Comparison of ENCODE assay signal across 19 cellular contexts in the genomic region with DNA sequence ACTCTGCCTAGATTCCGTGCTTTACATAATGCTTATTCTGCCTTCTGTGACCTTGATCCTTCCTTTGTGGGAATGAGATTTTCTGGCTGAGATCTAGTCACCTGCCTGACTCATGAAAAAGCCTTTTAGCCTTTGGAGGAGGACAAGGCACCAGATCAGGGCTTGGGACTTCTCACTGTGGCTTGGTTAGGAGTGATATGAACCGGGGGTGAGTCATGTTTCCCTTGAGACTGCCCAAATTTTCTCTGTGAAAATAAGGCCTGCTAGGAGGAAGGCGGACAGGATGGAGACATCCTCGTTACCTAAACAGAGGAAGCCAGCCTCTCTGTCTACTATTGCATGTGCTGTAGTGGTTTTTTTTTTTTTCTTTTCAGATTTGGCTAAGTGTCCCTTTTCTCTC. TPM values are rescaled to one million over a fixed set of nuclear protein-coding genes. Genes with fewer than 3 reads are reported as not detected.
DNase-seq lines count a peak whose midpoint lies in the region; ATAC-seq and TF ChIP-seq lines count a peak whose summit lies in the region.
"Had no signal": no experiment of that assay in that cellular context is flagged by ENCODE, and none has a peak within 500 bp of the region (broad histone marks: within the 10 kb centered on the region; RNA-seq: fewer than 3 reads in every experiment).

No MANE protein-coding gene starts in this region.

- ATAC-seq in SK-N-SH treated with all-trans-retinoic acid at 6 μM for 48 hours = no peak
- ATAC-seq: left colon, T-cell had no signal

- H3K27ac Mint-ChIP-seq in activated naive CD4-positive, alpha-beta T cell treated with anti-CD3 and anti-CD28 coated beads, Interleukin-2, amount 10 ng/mL, durations not matched to agents 7 days and 5 days = no peak overlapping the region
- H3K27ac Mint-ChIP-seq: activated CD4-positive, alpha-beta memory T cell treated with anti-CD3 and anti-CD28 coated beads for 36 hours; mesothelial cell of epicardium; nephron progenitor cell; T-cell had no signal

- H3K4me3 ChIP-seq in fibroblast of pulmonary artery (replicated peaks; ENCODE audit: low read depth, low read length) = no peak overlapping the region

- H3K4me1 Mint-ChIP-seq in activated naive CD4-positive, alpha-beta T cell treated with anti-CD3 and anti-CD28 coated beads, Interleukin-2, amount 10 ng/mL, durations not matched to agents 7 days and 5 days = no peaks in the 10 kb centered on the region

- CTCF ChIA-PET in activated naive CD4-positive, alpha-beta T cell treated with anti-CD3 and anti-CD28 coated beads, Interleukin-2, amount 10 ng/mL, durations not matched to agents 7 days and 5 days (lab: Charles Lee) = no interaction called here

- no peaks in the 10 kb centered on the region for H3K36me3 Mint-ChIP-seq in activated naive CD4-positive, alpha-beta T cell treated with anti-CD3 and anti-CD28 coated beads, Interleukin-2, amount 10 ng/mL, durations not matched to agents 7 days and 5 days
- H3K36me3 Mint-ChIP-seq: activated CD4-positive, alpha-beta memory T cell treated with anti-CD3 and anti-CD28 coated beads for 36 hours; mesothelial cell of epicardium; T-cell had no signal

- TF ChIP-seq CTCF in fibroblast of pulmonary artery (IDR thresholded peaks at IDR 0.05; ENCODE audit: low read length, missing control alignments) = no peak

- peaks cover 2% of the 10 kb centered on the region for H3K9me3 Mint-ChIP-seq in activated naive CD4-positive, alpha-beta T cell treated with anti-CD3 and anti-CD28 coated beads, Interleukin-2, amount 10 ng/mL, durations not matched to agents 7 days and 5 days
- H3K9me3 Mint-ChIP-seq: activated CD4-positive, alpha-beta memory T cell treated with anti-CD3 and anti-CD28 coated beads for 36 hours; mesothelial cell of epicardium; nephron progenitor cell; T-cell had no signal

- H3K27me3 Mint-ChIP-seq in activated naive CD4-positive, alpha-beta T cell treated with anti-CD3 and anti-CD28 coated beads, Interleukin-2, amount 10 ng/mL, durations not matched to agents 7 days and 5 days = peaks cover 8% of the 10 kb centered on the region

- DNase-seq in ELR (ENCODE audit: low read depth) (peak; percentile 63), LHCN-M2 (ENCODE audit: low read depth) (peak; percentile 5), SKM-1 (lab: John Stamatoyannopoulos, UW; ENCODE audit: unreplicated experiment) (peak; percentile 58), fibroblast of pulmonary artery (ENCODE audit: low read depth) (peak; percentile 2), NCI-H2107 (lab: John Stamatoyannopoulos, UW) (no peak), ecto neural progenitor cell (ENCODE audit: low spot score) (no peak)
- DNase-seq in activated naive CD4-positive, alpha-beta T cell treated with anti-CD3 and anti-CD28 coated beads, Interleukin-2, amount 10 ng/mL, durations not matched to agents 7 days and 5 days = no peak
- DNase-seq: activated CD4-positive, alpha-beta memory T cell treated with anti-CD3 and anti-CD28 coated beads for 36 hours; activated naive CD4-positive, alpha-beta T cell; aorta; BE2C; Calu3; left colon; nephron progenitor cell; T-cell had no signal

- no peak overlapping the region for H3K4me3 Mint-ChIP-seq in activated naive CD4-positive, alpha-beta T cell treated with anti-CD3 and anti-CD28 coated beads, Interleukin-2, amount 10 ng/mL, durations not matched to agents 7 days and 5 days
- H3K4me3 Mint-ChIP-seq: activated CD4-positive, alpha-beta memory T cell treated with anti-CD3 and anti-CD28 coated beads for 36 hours; mesothelial cell of epicardium; nephron progenitor cell; T-cell had no signal

TF ChIP-seq in SK-N-SH treated with all-trans-retinoic acid at 6 μM for 48 hours, 23 proteins besides CTCF, POLR2A, EP300 and RAD21 (continues in another document):
- TF ChIP-seq ISL1 (CRISPR knock-in tag; IDR thresholded peaks at IDR 0.05) (no peak), SNAI2 (CRISPR knock-in tag; IDR thresholded peaks at IDR 0.05) (no peak), ZFP3 (CRISPR knock-in tag; IDR thresholded peaks at IDR 0.05) (no peak), ZNF8 (CRISPR knock-in tag; IDR thresholded peaks at IDR 0.05) (no peak), BACH2 (CRISPR knock-in tag; IDR thresholded peaks at IDR 0.05; ENCODE audit: borderline replicate concordance) (no peak), ARNTL (CRISPR knock-in tag; IDR thresholded peaks at IDR 0.05; ENCODE audit: borderline replicate concordance, low read depth) (no peak), ZNF565 (CRISPR knock-in tag; conservative IDR thresholded peaks at IDR 0.05; ENCODE audit: low read depth) (no peak)
- TF ChIP-seq, protein P1, sequence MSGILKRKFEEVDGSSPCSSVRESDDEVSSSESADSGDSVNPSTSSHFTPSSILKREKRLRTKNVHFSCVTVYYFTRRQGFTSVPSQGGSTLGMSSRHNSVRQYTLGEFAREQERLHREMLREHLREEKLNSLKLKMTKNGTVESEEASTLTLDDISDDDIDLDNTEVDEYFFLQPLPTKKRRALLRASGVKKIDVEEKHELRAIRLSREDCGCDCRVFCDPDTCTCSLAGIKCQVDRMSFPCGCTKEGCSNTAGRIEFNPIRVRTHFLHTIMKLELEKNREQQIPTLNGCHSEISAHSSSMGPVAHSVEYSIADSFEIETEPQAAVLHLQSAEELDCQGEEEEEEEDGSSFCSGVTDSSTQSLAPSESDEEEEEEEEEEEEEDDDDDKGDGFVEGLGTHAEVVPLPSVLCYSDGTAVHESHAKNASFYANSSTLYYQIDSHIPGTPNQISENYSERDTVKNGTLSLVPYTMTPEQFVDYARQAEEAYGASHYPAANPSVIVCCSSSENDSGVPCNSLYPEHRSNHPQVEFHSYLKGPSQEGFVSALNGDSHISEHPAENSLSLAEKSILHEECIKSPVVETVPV (CRISPR knock-in tag; IDR thresholded peaks at IDR 0.05) = no peak
- TF ChIP-seq, protein P2, sequence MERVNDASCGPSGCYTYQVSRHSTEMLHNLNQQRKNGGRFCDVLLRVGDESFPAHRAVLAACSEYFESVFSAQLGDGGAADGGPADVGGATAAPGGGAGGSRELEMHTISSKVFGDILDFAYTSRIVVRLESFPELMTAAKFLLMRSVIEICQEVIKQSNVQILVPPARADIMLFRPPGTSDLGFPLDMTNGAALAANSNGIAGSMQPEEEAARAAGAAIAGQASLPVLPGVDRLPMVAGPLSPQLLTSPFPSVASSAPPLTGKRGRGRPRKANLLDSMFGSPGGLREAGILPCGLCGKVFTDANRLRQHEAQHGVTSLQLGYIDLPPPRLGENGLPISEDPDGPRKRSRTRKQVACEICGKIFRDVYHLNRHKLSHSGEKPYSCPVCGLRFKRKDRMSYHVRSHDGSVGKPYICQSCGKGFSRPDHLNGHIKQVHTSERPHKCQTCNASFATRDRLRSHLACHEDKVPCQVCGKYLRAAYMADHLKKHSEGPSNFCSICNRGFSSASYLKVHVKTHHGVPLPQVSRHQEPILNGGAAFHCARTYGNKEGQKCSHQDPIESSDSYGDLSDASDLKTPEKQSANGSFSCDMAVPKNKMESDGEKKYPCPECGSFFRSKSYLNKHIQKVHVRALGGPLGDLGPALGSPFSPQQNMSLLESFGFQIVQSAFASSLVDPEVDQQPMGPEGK (CRISPR knock-in tag; IDR thresholded peaks at IDR 0.05; ENCODE audit: borderline replicate concordance) = no peak
- TF ChIP-seq, protein P3, sequence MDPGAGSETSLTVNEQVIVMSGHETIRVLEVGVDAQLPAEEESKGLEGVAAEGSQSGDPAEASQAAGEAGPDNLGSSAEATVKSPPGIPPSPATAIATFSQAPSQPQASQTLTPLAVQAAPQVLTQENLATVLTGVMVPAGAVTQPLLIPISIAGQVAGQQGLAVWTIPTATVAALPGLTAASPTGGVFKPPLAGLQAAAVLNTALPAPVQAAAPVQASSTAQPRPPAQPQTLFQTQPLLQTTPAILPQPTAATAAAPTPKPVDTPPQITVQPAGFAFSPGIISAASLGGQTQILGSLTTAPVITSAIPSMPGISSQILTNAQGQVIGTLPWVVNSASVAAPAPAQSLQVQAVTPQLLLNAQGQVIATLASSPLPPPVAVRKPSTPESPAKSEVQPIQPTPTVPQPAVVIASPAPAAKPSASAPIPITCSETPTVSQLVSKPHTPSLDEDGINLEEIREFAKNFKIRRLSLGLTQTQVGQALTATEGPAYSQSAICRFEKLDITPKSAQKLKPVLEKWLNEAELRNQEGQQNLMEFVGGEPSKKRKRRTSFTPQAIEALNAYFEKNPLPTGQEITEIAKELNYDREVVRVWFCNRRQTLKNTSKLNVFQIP (CRISPR knock-in tag; IDR thresholded peaks at IDR 0.05; ENCODE audit: borderline replicate concordance, low read depth) = no peak
- TF ChIP-seq, protein P4, sequence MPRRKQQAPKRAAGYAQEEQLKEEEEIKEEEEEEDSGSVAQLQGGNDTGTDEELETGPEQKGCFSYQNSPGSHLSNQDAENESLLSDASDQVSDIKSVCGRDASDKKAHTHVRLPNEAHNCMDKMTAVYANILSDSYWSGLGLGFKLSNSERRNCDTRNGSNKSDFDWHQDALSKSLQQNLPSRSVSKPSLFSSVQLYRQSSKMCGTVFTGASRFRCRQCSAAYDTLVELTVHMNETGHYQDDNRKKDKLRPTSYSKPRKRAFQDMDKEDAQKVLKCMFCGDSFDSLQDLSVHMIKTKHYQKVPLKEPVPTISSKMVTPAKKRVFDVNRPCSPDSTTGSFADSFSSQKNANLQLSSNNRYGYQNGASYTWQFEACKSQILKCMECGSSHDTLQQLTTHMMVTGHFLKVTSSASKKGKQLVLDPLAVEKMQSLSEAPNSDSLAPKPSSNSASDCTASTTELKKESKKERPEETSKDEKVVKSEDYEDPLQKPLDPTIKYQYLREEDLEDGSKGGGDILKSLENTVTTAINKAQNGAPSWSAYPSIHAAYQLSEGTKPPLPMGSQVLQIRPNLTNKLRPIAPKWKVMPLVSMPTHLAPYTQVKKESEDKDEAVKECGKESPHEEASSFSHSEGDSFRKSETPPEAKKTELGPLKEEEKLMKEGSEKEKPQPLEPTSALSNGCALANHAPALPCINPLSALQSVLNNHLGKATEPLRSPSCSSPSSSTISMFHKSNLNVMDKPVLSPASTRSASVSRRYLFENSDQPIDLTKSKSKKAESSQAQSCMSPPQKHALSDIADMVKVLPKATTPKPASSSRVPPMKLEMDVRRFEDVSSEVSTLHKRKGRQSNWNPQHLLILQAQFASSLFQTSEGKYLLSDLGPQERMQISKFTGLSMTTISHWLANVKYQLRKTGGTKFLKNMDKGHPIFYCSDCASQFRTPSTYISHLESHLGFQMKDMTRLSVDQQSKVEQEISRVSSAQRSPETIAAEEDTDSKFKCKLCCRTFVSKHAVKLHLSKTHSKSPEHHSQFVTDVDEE (CRISPR knock-in tag; IDR thresholded peaks at IDR 0.05) = no peak

RNA-seq across cellular contexts. Expression of a gene that starts 57.8 kb away (rescaled TPM):
- total RNA-seq in LHCN-M2 (2014; rRNA removed) = not detected in 2 replicates
- not detected for polyA plus RNA-seq in LHCN-M2 (2012)
- total RNA-seq: activated CD4-positive, alpha-beta memory T cell treated with anti-CD3 and anti-CD28 coated beads for 36 hours; aorta; Calu3; pulmonary artery endothelial cell; temporal lobe had no signal
- polyA plus RNA-seq: aorta had no signal

Comparison
In these comparisons a context has a peak if more than half of its experiments do, and no peak if none do; other contexts are left out.
1. DNase-seq: peak in ELR (single experiment), LHCN-M2 (single experiment), SKM-1 (single experiment) and fibroblast of pulmonary artery (single experiment); none in activated naive CD4-positive, alpha-beta T cell treated with anti-CD3 and anti-CD28 coated beads, Interleukin-2, amount 10 ng/mL, durations not matched to agents 7 days and 5 days (single experiment), NCI-H2107 (single experiment) and ecto neural progenitor cell (single experiment).